Comparison of ENCODE assay signal across 12 cellular contexts in genomic region chr6:35310265-35310831, GRCh38. TPM values are rescaled to one million over a fixed set of nuclear protein-coding genes. Genes with fewer than 3 reads are reported as not detected.
A peak's percentile ranks its signal among the peaks of the same experiment; 100 is the strongest.
DNase-seq lines count a peak whose midpoint lies in the region; ATAC-seq and TF ChIP-seq lines count a peak whose summit lies in the region.
"Had no signal": no experiment of that assay in that cellular context is flagged by ENCODE, and none has a peak within 500 bp of the region (broad histone marks: within the 10 kb centered on the region; RNA-seq: fewer than 3 reads in every experiment).

No MANE protein-coding gene starts in this region.

- peaks cover 71% of the 10 kb centered on the region for H3K4me1 Mint-ChIP-seq in activated B cell treated with CpG ODN at 0.5 μM for 24 hours
- peaks cover 61 to 80% of the 10 kb centered on the region in 2 donors for H3K4me1 Mint-ChIP-seq in effector memory CD8-positive, alpha-beta T cell (ENCODE audit: low read depth in 2 of 2)

- no peak for TF ChIP-seq CTCF in activated B cell treated with CpG ODN at 0.5 μM for 24 hours (IDR thresholded peaks at IDR 0.05)

- H3K4me3 Mint-ChIP-seq in activated B cell treated with CpG ODN at 0.5 μM for 24 hours, result peak overlapping the region; percentile 24
- H3K4me3 Mint-ChIP-seq in effector memory CD8-positive, alpha-beta T cell, result peak overlapping the region; percentile 80 to 81

- H3K27me3 Mint-ChIP-seq in activated B cell treated with CpG ODN at 0.5 μM for 24 hours, result no peaks in the 10 kb centered on the region
- H3K27me3 Mint-ChIP-seq in effector memory CD8-positive, alpha-beta T cell, result no peaks in the 10 kb centered on the region

- intact Hi-C loops in Right ventricle myocardium inferior (cut with DNase I) (no loop called here), Right ventricle myocardium superior (cut with DNase I) (no loop called here), activated B cell treated with CpG ODN at 0.5 μM for 24 hours (cut with micrococcal nuclease) (loop anchor here (2.0 kb wide), 1 partner anchor 16 kb away; no protein-coding TSS in a partner anchor)

- H3K9me3 Mint-ChIP-seq in activated B cell treated with CpG ODN at 0.5 μM for 24 hours, result no peaks in the 10 kb centered on the region
- no peaks in the 10 kb centered on the region for H3K9me3 Mint-ChIP-seq in effector memory CD8-positive, alpha-beta T cell

- DNase-seq in Right ventricle myocardium inferior (ENCODE audit: missing footprints), result no peak
- no peak for DNase-seq in Right ventricle myocardium superior
- no peak for DNase-seq in activated B cell treated with CpG ODN at 0.5 μM for 24 hours
- no peak for DNase-seq in effector memory CD8-positive, alpha-beta T cell
- DNase-seq in stimulated activated naive CD8-positive, alpha-beta T cell treated with anti-CD3 and anti-CD28 coated beads, Interleukin-15, Interleukin-2, amounts not matched to agents 100 U/mL and 50 U/mL, for 24 hours, result no peak
- no peak for DNase-seq in NCI-H2107 treated with DMSO at 0.1 percent for 48 hours (lab: John Stamatoyannopoulos, UW; ENCODE audit: unreplicated experiment)
- no peak for DNase-seq in NCI-H2227 (lab: John Stamatoyannopoulos, UW; ENCODE audit: unreplicated experiment)
- DNase-seq: activated CD4-positive, CD25-positive, alpha-beta regulatory T cell; gastrocnemius medialis; HCEC 1CT; NCI-H146 had no signal

- POLR2A ChIA-PET in activated B cell treated with CpG ODN at 0.5 μM for 24 hours (lab: Charles Lee), result interaction anchor here (0.7 to 1.9 kb wide), 6 partner anchors 10 to 179 kb away, joined by 3 to 14 read pairs (median 4); partner anchors contain the start of gene ZNF76

- peak; percentile 16 for ATAC-seq in Right ventricle myocardium inferior
- ATAC-seq in Right ventricle myocardium superior (ENCODE audit: poor library complexity), result no peak
- peak; percentile 47 for ATAC-seq in activated B cell treated with CpG ODN at 0.5 μM for 24 hours (ENCODE audit: low read depth)
- ATAC-seq in effector memory CD8-positive, alpha-beta T cell (replicated peaks), result peak; percentile 21
- peak; percentile 71 for ATAC-seq in stimulated activated naive CD8-positive, alpha-beta T cell treated with anti-CD3 and anti-CD28 coated beads, Interleukin-15, Interleukin-2, amounts not matched to agents 100 U/mL and 50 U/mL, for 24 hours
- ATAC-seq in GM19023 (IDR thresholded peaks at IDR 0.05; ENCODE audit: unreplicated experiment), result no peak
- ATAC-seq: gastrocnemius medialis had no signal

- peak overlapping the region; percentile 96 for H3K27ac Mint-ChIP-seq in activated B cell treated with CpG ODN at 0.5 μM for 24 hours
- H3K27ac Mint-ChIP-seq in effector memory CD8-positive, alpha-beta T cell, result peak overlapping the region; percentile 96 to 97

- CTCF ChIA-PET in activated B cell treated with CpG ODN at 0.5 μM for 24 hours (lab: Charles Lee), result interaction anchor here (1.1 to 1.8 kb wide), 2 partner anchors 15 to 18 kb away, joined by 5 to 7 read pairs; no protein-coding TSS in a partner anchor

- peaks cover 58% of the 10 kb centered on the region for H3K36me3 Mint-ChIP-seq in activated B cell treated with CpG ODN at 0.5 μM for 24 hours (ENCODE audit: low read depth)
- peaks cover 61% of the 10 kb centered on the region for H3K36me3 Mint-ChIP-seq in effector memory CD8-positive, alpha-beta T cell (ENCODE audit: insufficient read depth)

RNA-seq across cellular contexts. Expression of gene DEF6, which starts 12.7 kb away (rescaled TPM):
- total RNA-seq in Right ventricle myocardium inferior, result 2.8 TPM
- 0.97 TPM for total RNA-seq in Right ventricle myocardium superior
- 68.7 and 79.9 TPM in 2 replicates for total RNA-seq in activated B cell treated with CpG ODN at 0.5 μM for 24 hours

RNA-seq across cellular contexts. Expression of gene PPARD, which starts 32.0 kb away (rescaled TPM):
- total RNA-seq in Right ventricle myocardium inferior (14.7 TPM), Right ventricle myocardium superior (12.8 TPM), activated B cell treated with CpG ODN at 0.5 μM for 24 hours (20.2 and 21.4 TPM in 2 replicates)

RNA-seq across cellular contexts. Expression of gene ZNF76, which starts 50.8 kb away (rescaled TPM):
- total RNA-seq in Right ventricle myocardium inferior, result 36.0 TPM
- total RNA-seq in Right ventricle myocardium superior, result 35.3 TPM
- total RNA-seq in activated B cell treated with CpG ODN at 0.5 μM for 24 hours, result 54.8 and 57.9 TPM in 2 replicates

Comparison
In these comparisons a context has a peak if more than half of its experiments do, and no peak if none do; other contexts are left out.
1. ATAC-seq: peak in Right ventricle myocardium inferior (single experiment), activated B cell treated with CpG ODN at 0.5 μM for 24 hours (single experiment), effector memory CD8-positive, alpha-beta T cell (single experiment) and stimulated activated naive CD8-positive, alpha-beta T cell treated with anti-CD3 and anti-CD28 coated beads, Interleukin-15, Interleukin-2, amounts not matched to agents 100 U/mL and 50 U/mL, for 24 hours (single experiment); none in Right ventricle myocardium superior (single experiment) and GM19023 (single experiment).
2. RNA of gene DEF6, which starts 12.7 kb away (total RNA-seq): 68.7 to 79.9 TPM in activated B cell treated with CpG ODN at 0.5 μM for 24 hours; 2.8 TPM in Right ventricle myocardium inferior (single experiment) and 0.97 TPM in Right ventricle myocardium superior (single experiment); every median in the first group is over 10 times any median in the second.